In genomic region chr6:152059909-152060308, GRCh38 we compare ENCODE assay signal across 8 cellular contexts.
"Had no signal": no experiment of that assay in that cellular context is flagged by ENCODE, and none has a peak within 500 bp of the region (broad histone marks: within the 10 kb centered on the region; RNA-seq: fewer than 3 reads in every experiment).

No MANE protein-coding gene starts in this region.

- FAIRE-seq: HepG2, HTR-8/SVneo, K562 had no signal

- H3K27ac ChIP-seq: HL-60, KMS-11 had no signal

- DNase-seq: IMR-90, KBM-7, KG1 had no signal

- H3K4me3 ChIP-seq: K562 had no signal

- H3K9ac ChIP-seq: KMS-11 had no signal
